Comparison of ENCODE assay signal across 9 cellular contexts in genomic region chr16:48409839-48410610, GRCh38. TPM values are rescaled to one million over a fixed set of nuclear protein-coding genes. Genes with fewer than 3 reads are reported as not detected.
DNase-seq lines count a peak whose midpoint lies in the region; ATAC-seq and TF ChIP-seq lines count a peak whose summit lies in the region.
"Had no signal": no experiment of that assay in that cellular context is flagged by ENCODE, and none has a peak within 500 bp of the region (broad histone marks: within the 10 kb centered on the region; RNA-seq: fewer than 3 reads in every experiment).

No MANE protein-coding gene starts in this region.

- no peaks in the 10 kb centered on the region for H3K9me2 ChIP-seq in SK-N-SH

- DNase-seq in HFFc6 (peak; percentile 70), SK-N-SH (no peak), foreskin fibroblast (peak; percentile 79 to 89), suprapubic skin (ENCODE audit: low spot score in 2 of 2) (no peak), sigmoid colon (no peak), tibial artery (no peak)
- DNase-seq: activated CD4-positive, alpha-beta T cell treated with anti-CD3 and anti-CD28 coated beads, Interleukin-2, amount 50 U/mL, for 4 hours had no signal

- H3K4me3 ChIP-seq in SK-N-SH (ENCODE audit: low read depth in 2 of 2, low read length in 1 of 2) (no peak overlapping the region), foreskin fibroblast (ENCODE audit: low read depth in 1 of 2, low read length in 2 of 2) (no peak overlapping the region), suprapubic skin (no peak overlapping the region), sigmoid colon (no peak overlapping the region), tibial artery (no peak overlapping the region)

- H3K36me3 Mint-ChIP-seq in HFFc6 (ENCODE audit: low read depth) = no peaks in the 10 kb centered on the region

- no peaks in the 10 kb centered on the region for H3K79me2 ChIP-seq in SK-N-SH (ENCODE audit: insufficient read depth)

- peaks cover 2% of the 10 kb centered on the region; the same call in 1 of the 2 replicates for H3K27me3 Mint-ChIP-seq in HFFc6 (ENCODE audit: insufficient read depth)

- H3K9me3 Mint-ChIP-seq in HFFc6 = no peaks in the 10 kb centered on the region
- H3K9me3 Mint-ChIP-seq: neural crest cell had no signal

- H3K9ac ChIP-seq in SK-N-SH = no peak overlapping the region

- TF ChIP-seq CTCF in HFFc6 (IDR thresholded peaks at IDR 0.05) = no peak
- TF ChIP-seq CTCF in SK-N-SH (IDR thresholded peaks at IDR 0.05) = no peak
- TF ChIP-seq CTCF in foreskin fibroblast (IDR thresholded peaks at IDR 0.05; ENCODE audit: low read depth, low read length) = no peak
- no peak for TF ChIP-seq CTCF in suprapubic skin (IDR thresholded peaks at IDR 0.05)
- TF ChIP-seq CTCF in sigmoid colon (IDR thresholded peaks at IDR 0.05) = no peak
- no peak for TF ChIP-seq CTCF in tibial artery (IDR thresholded peaks at IDR 0.05)

- WGBS in SK-N-SH (ENCODE audit: low lambda C conversion rate) = 84% methylated on average over 10 of the region's 12 CpGs
- WGBS in suprapubic skin = 71% methylated on average over 12 of the region's 12 CpGs
- WGBS in sigmoid colon, 2 donors = 42 to 76% methylated on average over 12 of the region's 12 CpGs

- H3K27ac ChIP-seq in SK-N-SH (ENCODE audit: low read depth in 2 of 2, low read length in 1 of 2) = no peak overlapping the region
- peak overlapping the region; percentile 42 for H3K27ac ChIP-seq in suprapubic skin
- no peak overlapping the region for H3K27ac ChIP-seq in sigmoid colon
- no peak overlapping the region for H3K27ac ChIP-seq in tibial artery

- H3K36me3 ChIP-seq in SK-N-SH (replicated peaks in 1 of 2; ENCODE audit: control insufficient read depth in 1 of 2, insufficient read depth in 2 of 2, low read length in 1 of 2) (no peaks in the 10 kb centered on the region), suprapubic skin (no peaks in the 10 kb centered on the region), sigmoid colon (no peaks in the 10 kb centered on the region), tibial artery (no peaks in the 10 kb centered on the region)

- ATAC-seq in HG03432 (IDR thresholded peaks at IDR 0.05; ENCODE audit: unreplicated experiment) = no peak

- POLR2A ChIA-PET in SK-N-SH (lab: Yijun Ruan, JAX) = no interaction called here

- CTCF ChIA-PET in SK-N-SH (lab: Yijun Ruan, JAX) = interaction anchor here (0.9 to 1.5 kb wide), 3 partner anchors 12 to 120 kb away, joined by 3 read pairs; no protein-coding TSS in a partner anchor

- TF ChIP-seq EP300 in SK-N-SH (IDR thresholded peaks at IDR 0.05; ENCODE audit: borderline replicate concordance in 1 of 2, low read depth in 1 of 2, low read length in 1 of 2) = no peak
- TF ChIP-seq EP300 in suprapubic skin (IDR thresholded peaks at IDR 0.05) = no peak
- no peak for TF ChIP-seq EP300 in sigmoid colon (IDR thresholded peaks at IDR 0.05)

- H3K4me1 Mint-ChIP-seq in HFFc6 (ENCODE audit: low read depth) = peaks cover 37% of the 10 kb centered on the region
- H3K4me1 Mint-ChIP-seq: neural crest cell had no signal

- peak overlapping the region; percentile 39; the same call in 1 of the 2 replicates for H2AFZ ChIP-seq in SK-N-SH (ENCODE audit: low read depth)

- H3K4me2 ChIP-seq in SK-N-SH = no peak overlapping the region

- H3K4me3 Mint-ChIP-seq in HFFc6 = peak overlapping the region; percentile 65
- H3K4me3 Mint-ChIP-seq: neural crest cell had no signal

- no peaks in the 10 kb centered on the region for H4K20me1 ChIP-seq in SK-N-SH (ENCODE audit: insufficient read depth)

- no peaks in the 10 kb centered on the region for H3F3A ChIP-seq in SK-N-SH (replicated peaks; ENCODE audit: insufficient read depth)

- H3K27ac Mint-ChIP-seq in HFFc6 = peak overlapping the region; percentile 67

- H3K4me1 ChIP-seq in SK-N-SH (ENCODE audit: control insufficient read depth in 1 of 2, insufficient read depth in 2 of 2, low read depth in 1 of 2, low read length in 1 of 2) = 0 out of 4 replicates have a peak, but pooled peaks cover 0 to 7% of the 10 kb centered on the region in 2 experiments
- peaks cover 8% of the 10 kb centered on the region for H3K4me1 ChIP-seq in suprapubic skin
- no peaks in the 10 kb centered on the region for H3K4me1 ChIP-seq in sigmoid colon
- no peaks in the 10 kb centered on the region for H3K4me1 ChIP-seq in tibial artery

- TF ChIP-seq POLR2A in suprapubic skin (IDR thresholded peaks at IDR 0.05) (no peak), sigmoid colon (IDR thresholded peaks at IDR 0.05) (no peak)

- H3K9me3 ChIP-seq in SK-N-SH = no peaks in the 10 kb centered on the region
- H3K9me3 ChIP-seq in suprapubic skin = no peaks in the 10 kb centered on the region
- H3K9me3 ChIP-seq in sigmoid colon = no peaks in the 10 kb centered on the region
- no peaks in the 10 kb centered on the region for H3K9me3 ChIP-seq in tibial artery

- intact Hi-C loops in sigmoid colon (cut with DNase I) (no loop called here), tibial artery (cut with DNase I; ENCODE audit: low total_unique reads) (no loop called here)

- TF ChIP-seq RAD21 in SK-N-SH (IDR thresholded peaks at IDR 0.05; ENCODE audit: low read length) = no peak

- H3K27me3 ChIP-seq in SK-N-SH (ENCODE audit: insufficient read depth) (no peaks in the 10 kb centered on the region), suprapubic skin (no peaks in the 10 kb centered on the region), sigmoid colon (no peaks in the 10 kb centered on the region), tibial artery (no peaks in the 10 kb centered on the region)

TF ChIP-seq in SK-N-SH, 30 proteins besides CTCF, POLR2A, EP300 and RAD21:
- TF ChIP-seq TCF12 (IDR thresholded peaks at IDR 0.05) = 0 out of 2 replicates have a peak, but pooled peaks have one; percentile 6
- TF ChIP-seq JUND (IDR thresholded peaks at IDR 0.05) = peak; percentile 30; the same call in 1 of the 2 replicates
- TF ChIP-seq FOSL2 (IDR thresholded peaks at IDR 0.05; ENCODE audit: borderline replicate concordance, low read depth) = peak; percentile 59; the same call in 1 of the 2 replicates
- TF ChIP-seq ELF1 (IDR thresholded peaks at IDR 0.05) = no peak
TF ChIP-seq in SK-N-SH: peak in this region for 3.

RNA-seq across cellular contexts. Expression of gene SIAH1, which starts 24.8 kb away (rescaled TPM):
- 10 to 100 TPM in 4 of 6 experiments, 1 to 10 TPM in 2; 8.8 to 11.9 (median 10.2) TPM for total RNA-seq in HFFc6 (2021; fragmentation: NEBNext Ultra II Directional; extraction: Animal tissue kit (Norgen Biotek cat#: 25700))
- 15.1 and 15.4 TPM in 2 replicates for polyA plus RNA-seq in SK-N-SH (2012; rRNA removed)
- 15.3 and 16.6 TPM in 2 replicates for polyA plus RNA-seq in SK-N-SH (2012; cell fraction: cytosol; rRNA removed)
- 22.7 and 28.0 TPM in 2 replicates for polyA plus RNA-seq in SK-N-SH (2012; cell fraction: nucleus; rRNA removed)
- total RNA-seq in suprapubic skin = 10 to 100 TPM; 26.2 to 44.3 (median 31.6) TPM
- 10 to 100 TPM; 23.5 to 37.4 (median 29.9) TPM for total RNA-seq in sigmoid colon
- 10 to 100 TPM; 18.1 to 34.2 (median 21.5) TPM for polyA plus RNA-seq in sigmoid colon

Comparison
In these comparisons a context has a peak if more than half of its experiments do, and no peak if none do; other contexts are left out.
1. DNase-seq: peak in HFFc6 (single experiment) and foreskin fibroblast (2 of 2); none in SK-N-SH (single experiment), suprapubic skin (0 of 2), sigmoid colon (single experiment) and tibial artery (0 of 2).